11 cellular contexts compared by ENCODE assay signal in the genomic region with DNA sequence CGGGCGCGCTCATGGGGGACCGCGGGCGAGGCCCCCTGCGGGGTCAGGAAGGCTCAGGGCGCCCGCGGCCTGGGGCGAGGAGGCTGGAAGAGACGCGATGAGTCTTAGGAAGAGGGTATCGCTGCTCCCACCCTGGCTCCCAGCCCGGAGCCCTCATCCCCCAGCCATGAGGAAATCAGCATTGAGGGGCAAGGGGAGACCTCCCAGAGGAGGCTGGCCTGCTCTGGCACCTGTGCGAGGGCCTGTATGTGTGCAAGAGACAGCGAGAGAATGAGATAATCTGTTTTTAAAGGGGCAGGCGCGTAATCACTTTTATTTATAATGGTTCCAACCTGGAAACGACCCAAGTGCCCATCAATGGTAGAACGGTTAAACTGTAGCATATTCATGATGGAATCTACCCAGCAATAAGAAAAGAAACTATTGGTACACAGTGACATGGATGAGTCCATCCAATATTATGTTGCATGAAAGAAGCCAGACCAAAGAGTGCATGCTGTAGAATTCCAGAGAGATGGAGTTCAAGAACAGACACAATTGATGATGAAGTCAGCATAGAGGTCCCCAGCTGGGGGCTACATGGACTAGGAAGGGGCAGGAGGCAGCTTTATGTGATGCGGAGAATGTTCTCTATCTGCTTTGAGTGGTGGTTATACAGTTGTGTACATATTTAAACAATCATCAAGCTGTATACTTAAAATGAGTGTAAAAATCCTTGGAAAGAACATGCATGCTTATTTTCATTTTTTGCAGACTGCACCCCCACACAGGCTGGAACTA. TPM values are rescaled to one million over a fixed set of nuclear protein-coding genes. Genes with fewer than 3 reads are reported as not detected.
DNase-seq lines count a peak whose midpoint lies in the region; ATAC-seq and TF ChIP-seq lines count a peak whose summit lies in the region.
"Had no signal": no experiment of that assay in that cellular context is flagged by ENCODE, and none has a peak within 500 bp of the region (broad histone marks: within the 10 kb centered on the region; RNA-seq: fewer than 3 reads in every experiment).

No MANE protein-coding gene starts in this region.

- no peaks in the 10 kb centered on the region for H3K9me3 Mint-ChIP-seq in activated CD4-positive, alpha-beta T cell treated with anti-CD3 and anti-CD28 coated beads for 36 hours (ENCODE audit: low read depth)
- no peaks in the 10 kb centered on the region for H3K9me3 Mint-ChIP-seq in stimulated activated memory B cell treated with anti-CD40 and anti-IgM and Interleukin-4, amounts not matched to agents 10 μg/mL and 1 μg/mL and 100 μg/mL, for 72 hours

- H3K4me1 ChIP-seq in endocrine pancreas (ENCODE audit: control insufficient read depth, insufficient read depth, low read length): peaks cover 12% of the 10 kb centered on the region

- no peaks in the 10 kb centered on the region for H3K9me3 ChIP-seq in endocrine pancreas (ENCODE audit: control insufficient read depth, low read length)

- CTCF ChIA-PET in activated CD4-positive, alpha-beta T cell treated with anti-CD3 and anti-CD28 coated beads for 36 hours (lab: Charles Lee): interaction anchor here (0.7 kb wide), 1 partner anchor 116 kb away, joined by 3 read pairs; no protein-coding TSS in a partner anchor

- no peaks in the 10 kb centered on the region for H3K36me3 ChIP-seq in endocrine pancreas (ENCODE audit: control insufficient read depth, insufficient read depth, low read length)
- H3K36me3 ChIP-seq: brain microvascular endothelial cell had no signal

- peak overlapping the region; percentile 43 for H3K4me3 Mint-ChIP-seq in activated CD4-positive, alpha-beta T cell treated with anti-CD3 and anti-CD28 coated beads for 36 hours
- peak overlapping the region; percentile 68 for H3K4me3 Mint-ChIP-seq in stimulated activated memory B cell treated with anti-CD40 and anti-IgM and Interleukin-4, amounts not matched to agents 10 μg/mL and 1 μg/mL and 100 μg/mL, for 72 hours

- no peak for DNase-seq in activated CD4-positive, alpha-beta T cell treated with anti-CD3 and anti-CD28 coated beads for 36 hours
- no peak for DNase-seq in activated CD4-positive, alpha-beta T cell treated with anti-CD3 and anti-CD28 coated beads, Interleukin-2, amount 50 U/mL, for 1 hour
- DNase-seq in NCI-H2227 treated with DMSO at 0.1 percent for 48 hours (lab: John Stamatoyannopoulos, UW): peak; percentile 27
- DNase-seq in RPMI8226: no peak
- DNase-seq in GM20000 (ENCODE audit: low spot score): no peak
- no peak for DNase-seq in cerebellar nuclear complex (lab: John Stamatoyannopoulos, UW)
- DNase-seq: AML-193, brain microvascular endothelial cell had no signal

- intact Hi-C loops in activated CD4-positive, alpha-beta T cell treated with anti-CD3 and anti-CD28 coated beads for 36 hours (cut with DNase I, micrococcal nuclease): loop anchor here in 1 of 2 experiments (1.0 kb wide), 4 partner anchors 14 to 115 kb away; a partner anchor contains a TSS

- H3K27me3 Mint-ChIP-seq in activated CD4-positive, alpha-beta T cell treated with anti-CD3 and anti-CD28 coated beads for 36 hours: no peaks in the 10 kb centered on the region
- no peaks in the 10 kb centered on the region for H3K27me3 Mint-ChIP-seq in stimulated activated memory B cell treated with anti-CD40 and anti-IgM and Interleukin-4, amounts not matched to agents 10 μg/mL and 1 μg/mL and 100 μg/mL, for 72 hours

- no peak for TF ChIP-seq CTCF in GM20000 (IDR thresholded peaks at IDR 0.05; ENCODE audit: extremely low read depth, missing control alignments)

- peak overlapping the region; percentile 19 for H3K4me3 ChIP-seq in endocrine pancreas (ENCODE audit: control insufficient read depth, insufficient read depth, low read length)
- H3K4me3 ChIP-seq: lung had no signal

- no peaks in the 10 kb centered on the region for H3K27me3 ChIP-seq in endocrine pancreas (ENCODE audit: control insufficient read depth, insufficient read depth, low read length)

- peak; percentile 21 for ATAC-seq in activated CD4-positive, alpha-beta T cell treated with anti-CD3 and anti-CD28 coated beads for 36 hours
- ATAC-seq in stimulated activated memory B cell treated with anti-CD40 and anti-IgM and Interleukin-4, amounts not matched to agents 10 μg/mL and 1 μg/mL and 100 μg/mL, for 72 hours: peak; percentile 24

- H3K9ac ChIP-seq in endocrine pancreas (ENCODE audit: control insufficient read depth, insufficient read depth, low read length): peak overlapping the region; percentile 22

- peaks cover 21% of the 10 kb centered on the region for H3K4me1 Mint-ChIP-seq in activated CD4-positive, alpha-beta T cell treated with anti-CD3 and anti-CD28 coated beads for 36 hours
- peaks cover 18% of the 10 kb centered on the region for H3K4me1 Mint-ChIP-seq in stimulated activated memory B cell treated with anti-CD40 and anti-IgM and Interleukin-4, amounts not matched to agents 10 μg/mL and 1 μg/mL and 100 μg/mL, for 72 hours

- peaks cover 10% of the 10 kb centered on the region for H3K36me3 Mint-ChIP-seq in activated CD4-positive, alpha-beta T cell treated with anti-CD3 and anti-CD28 coated beads for 36 hours (ENCODE audit: low read depth)
- peaks cover 34% of the 10 kb centered on the region for H3K36me3 Mint-ChIP-seq in stimulated activated memory B cell treated with anti-CD40 and anti-IgM and Interleukin-4, amounts not matched to agents 10 μg/mL and 1 μg/mL and 100 μg/mL, for 72 hours

- POLR2A ChIA-PET in activated CD4-positive, alpha-beta T cell treated with anti-CD3 and anti-CD28 coated beads for 36 hours (lab: Charles Lee): no interaction called here

- no peak overlapping the region for H3K27ac Mint-ChIP-seq in activated CD4-positive, alpha-beta T cell treated with anti-CD3 and anti-CD28 coated beads for 36 hours
- no peak overlapping the region for H3K27ac Mint-ChIP-seq in stimulated activated memory B cell treated with anti-CD40 and anti-IgM and Interleukin-4, amounts not matched to agents 10 μg/mL and 1 μg/mL and 100 μg/mL, for 72 hours

RNA-seq across cellular contexts. Expression of a gene that starts 14.4 kb away (rescaled TPM):
- 10 to 100 TPM; 27.7 to 29.5 TPM for total RNA-seq in activated CD4-positive, alpha-beta T cell treated with anti-CD3 and anti-CD28 coated beads for 36 hours

RNA-seq across cellular contexts. Expression of a gene that starts 23.5 kb away (rescaled TPM):
- under 1 TPM; 0.18 to 0.41 TPM for total RNA-seq in activated CD4-positive, alpha-beta T cell treated with anti-CD3 and anti-CD28 coated beads for 36 hours
- total RNA-seq: lung had no signal

RNA-seq across cellular contexts. Expression of a gene that starts 35.8 kb away (rescaled TPM):
- 100 to 1,000 TPM; 637 to 774 TPM for total RNA-seq in activated CD4-positive, alpha-beta T cell treated with anti-CD3 and anti-CD28 coated beads for 36 hours

RNA-seq across cellular contexts. Expression of a gene that starts 36.8 kb away (rescaled TPM):
- 10 to 100 TPM; 11.8 to 12.1 TPM for total RNA-seq in activated CD4-positive, alpha-beta T cell treated with anti-CD3 and anti-CD28 coated beads for 36 hours

RNA-seq across cellular contexts. Expression of a gene that starts 55.8 kb away (rescaled TPM):
- 10 to 100 TPM; 47.0 to 50.5 TPM for total RNA-seq in activated CD4-positive, alpha-beta T cell treated with anti-CD3 and anti-CD28 coated beads for 36 hours
